2 cellular contexts compared by ENCODE assay signal in genomic region chr5:151227918-151228447, GRCh38.
TF ChIP-seq lines count a peak whose summit lies in the region.

No MANE protein-coding gene starts in this region.

TF ChIP-seq in HepG2, 621 proteins besides CTCF, POLR2A, EP300 and RAD21:
- no peak for TF ChIP-seq FOXA3 (CRISPR knock-in tag; IDR thresholded peaks at IDR 0.05)
- TF ChIP-seq ZNF12 (CRISPR knock-in tag; IDR thresholded peaks at IDR 0.05): peak; percentile 77; the same call in 1 of the 2 replicates
- no peak for TF ChIP-seq SNAPC2 (CRISPR knock-in tag; IDR thresholded peaks at IDR 0.05)

TF ChIP-seq in K562, 482 proteins besides CTCF, POLR2A, EP300 and RAD21:
- TF ChIP-seq ZNF12 (CRISPR knock-in tag; IDR thresholded peaks at IDR 0.05) (peak; percentile 94), NFIC (IDR thresholded peaks at IDR 0.05) (no peak)
